8 cellular contexts compared by ENCODE assay signal in the genomic region with DNA sequence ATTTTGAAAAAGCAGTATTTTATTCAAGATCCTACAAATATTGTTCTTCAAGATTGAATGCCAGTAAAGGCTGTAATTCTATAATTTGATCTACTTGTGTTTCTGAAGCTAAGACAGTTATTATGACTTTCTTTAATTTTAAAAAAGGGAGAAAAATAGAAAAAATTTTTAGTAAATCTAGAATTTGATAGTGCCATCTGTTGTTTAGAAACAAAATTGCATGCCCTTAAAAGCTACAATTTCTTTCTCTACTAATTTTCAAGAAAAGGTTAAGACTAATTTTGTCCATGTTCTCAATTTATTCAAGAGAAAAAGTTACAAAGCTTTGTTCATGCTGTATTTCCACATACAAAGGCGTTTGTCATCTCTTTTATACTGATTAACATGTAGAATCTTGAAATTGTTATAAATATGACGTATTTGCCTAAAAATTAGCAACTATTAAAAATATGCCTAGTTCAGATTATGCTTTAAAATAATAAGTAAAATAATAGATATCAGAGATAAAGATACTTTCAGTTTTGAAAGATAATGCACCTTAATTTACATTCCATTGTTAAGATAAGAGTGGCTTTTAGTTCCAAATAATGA. TPM values are rescaled to one million over a fixed set of nuclear protein-coding genes. Genes with fewer than 3 reads are reported as not detected.
A peak's percentile ranks its signal among the peaks of the same experiment; 100 is the strongest.
DNase-seq lines count a peak whose midpoint lies in the region; ATAC-seq and TF ChIP-seq lines count a peak whose summit lies in the region.

No MANE protein-coding gene starts in this region.

- DNase-seq in COLO829 (ENCODE audit: low spot score) = peak; percentile 11
- DNase-seq in LoVo (ENCODE audit: low spot score) = peak; percentile 18
- DNase-seq in choroid plexus epithelial cell (ENCODE audit: low read depth) = peak; percentile 28
- DNase-seq in stimulated activated naive CD8-positive, alpha-beta T cell treated with anti-CD3 and anti-CD28 coated beads, Interleukin-15, amount 100 ng/mL, for 72 hours = no peak
- DNase-seq in NCI-H2196 treated with DMSO at 0.1 percent for 48 hours (lab: John Stamatoyannopoulos, UW; ENCODE audit: unreplicated experiment) = no peak
- no peak for DNase-seq in midbrain (lab: John Stamatoyannopoulos, UW)

- no peak overlapping the region for H2AFZ ChIP-seq in neural cell (ENCODE audit: low read depth, low read length)

- peaks cover 0 to 6% of the 10 kb centered on the region in 2 donors for H3K9me3 Mint-ChIP-seq in stimulated activated naive CD8-positive, alpha-beta T cell treated with anti-CD3 and anti-CD28 coated beads, Interleukin-15, amount 100 ng/mL, for 72 hours

- H3K4me2 ChIP-seq in neural cell (ENCODE audit: low read length) = no peak overlapping the region

- H3K9me2 ChIP-seq in neural cell (ENCODE audit: insufficient read depth, low read length) = no peaks in the 10 kb centered on the region

- TF ChIP-seq EP300 in neural cell (conservative IDR thresholded peaks at IDR 0.05; ENCODE audit: poor library complexity, severe bottlenecking) = no peak

- no peaks in the 10 kb centered on the region for H3K36me3 ChIP-seq in neural cell (ENCODE audit: insufficient read depth, low read length)

- H3K9me3 ChIP-seq in neural cell (ENCODE audit: low read length) = no peaks in the 10 kb centered on the region

- no peaks in the 10 kb centered on the region for H3F3A ChIP-seq in neural cell (ENCODE audit: insufficient read depth, low read length, poor library complexity, severe bottlenecking)

- H3K4me1 Mint-ChIP-seq in stimulated activated naive CD8-positive, alpha-beta T cell treated with anti-CD3 and anti-CD28 coated beads, Interleukin-15, amount 100 ng/mL, for 72 hours = no peaks in the 10 kb centered on the region

- no peak overlapping the region for H3K27ac ChIP-seq in neural cell (ENCODE audit: low read length)

- H3K27ac Mint-ChIP-seq in stimulated activated naive CD8-positive, alpha-beta T cell treated with anti-CD3 and anti-CD28 coated beads, Interleukin-15, amount 100 ng/mL, for 72 hours = no peak overlapping the region

- TF ChIP-seq CTCF in choroid plexus epithelial cell (conservative IDR thresholded peaks at IDR 0.05; ENCODE audit: low read depth, low read length) (peak; percentile 56), neural cell (IDR thresholded peaks at IDR 0.05; ENCODE audit: poor library complexity, severe bottlenecking) (peak; percentile 46)

- no peaks in the 10 kb centered on the region for H3K79me2 ChIP-seq in neural cell (replicated peaks; ENCODE audit: insufficient read depth, low read length)

- no peaks in the 10 kb centered on the region for H4K20me1 ChIP-seq in neural cell (ENCODE audit: insufficient read depth)

- H3K9ac ChIP-seq in neural cell (ENCODE audit: low read length) = no peak overlapping the region

- ATAC-seq in stimulated activated naive CD8-positive, alpha-beta T cell treated with anti-CD3 and anti-CD28 coated beads, Interleukin-15, amount 100 ng/mL, for 72 hours = no peak
- no peak for ATAC-seq in GM19463 (IDR thresholded peaks at IDR 0.05; ENCODE audit: unreplicated experiment)

- no peak overlapping the region for H3K4me3 Mint-ChIP-seq in stimulated activated naive CD8-positive, alpha-beta T cell treated with anti-CD3 and anti-CD28 coated beads, Interleukin-15, amount 100 ng/mL, for 72 hours

- TF ChIP-seq RAD21 in neural cell (conservative IDR thresholded peaks at IDR 0.05) = peak; percentile 36

- H3K27me3 ChIP-seq in neural cell (ENCODE audit: insufficient read depth, low read depth, low read length) = no peaks in the 10 kb centered on the region

- peaks cover 26% of the 10 kb centered on the region for H3K27me3 Mint-ChIP-seq in stimulated activated naive CD8-positive, alpha-beta T cell treated with anti-CD3 and anti-CD28 coated beads, Interleukin-15, amount 100 ng/mL, for 72 hours

- H3K4me3 ChIP-seq in choroid plexus epithelial cell (ENCODE audit: low read depth, low read length) (no peak overlapping the region), neural cell (ENCODE audit: low read length) (no peak overlapping the region)

TF ChIP-seq in neural cell, 6 proteins besides CTCF, POLR2A, EP300 and RAD21:
- TF ChIP-seq, protein P1, sequence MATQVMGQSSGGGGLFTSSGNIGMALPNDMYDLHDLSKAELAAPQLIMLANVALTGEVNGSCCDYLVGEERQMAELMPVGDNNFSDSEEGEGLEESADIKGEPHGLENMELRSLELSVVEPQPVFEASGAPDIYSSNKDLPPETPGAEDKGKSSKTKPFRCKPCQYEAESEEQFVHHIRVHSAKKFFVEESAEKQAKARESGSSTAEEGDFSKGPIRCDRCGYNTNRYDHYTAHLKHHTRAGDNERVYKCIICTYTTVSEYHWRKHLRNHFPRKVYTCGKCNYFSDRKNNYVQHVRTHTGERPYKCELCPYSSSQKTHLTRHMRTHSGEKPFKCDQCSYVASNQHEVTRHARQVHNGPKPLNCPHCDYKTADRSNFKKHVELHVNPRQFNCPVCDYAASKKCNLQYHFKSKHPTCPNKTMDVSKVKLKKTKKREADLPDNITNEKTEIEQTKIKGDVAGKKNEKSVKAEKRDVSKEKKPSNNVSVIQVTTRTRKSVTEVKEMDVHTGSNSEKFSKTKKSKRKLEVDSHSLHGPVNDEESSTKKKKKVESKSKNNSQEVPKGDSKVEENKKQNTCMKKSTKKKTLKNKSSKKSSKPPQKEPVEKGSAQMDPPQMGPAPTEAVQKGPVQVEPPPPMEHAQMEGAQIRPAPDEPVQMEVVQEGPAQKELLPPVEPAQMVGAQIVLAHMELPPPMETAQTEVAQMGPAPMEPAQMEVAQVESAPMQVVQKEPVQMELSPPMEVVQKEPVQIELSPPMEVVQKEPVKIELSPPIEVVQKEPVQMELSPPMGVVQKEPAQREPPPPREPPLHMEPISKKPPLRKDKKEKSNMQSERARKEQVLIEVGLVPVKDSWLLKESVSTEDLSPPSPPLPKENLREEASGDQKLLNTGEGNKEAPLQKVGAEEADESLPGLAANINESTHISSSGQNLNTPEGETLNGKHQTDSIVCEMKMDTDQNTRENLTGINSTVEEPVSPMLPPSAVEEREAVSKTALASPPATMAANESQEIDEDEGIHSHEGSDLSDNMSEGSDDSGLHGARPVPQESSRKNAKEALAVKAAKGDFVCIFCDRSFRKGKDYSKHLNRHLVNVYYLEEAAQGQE (IDR thresholded peaks at IDR 0.05; ENCODE audit: borderline replicate concordance) = no peak
- TF ChIP-seq TAF1 (IDR thresholded peaks at IDR 0.05; ENCODE audit: low read depth) (no peak), SMC3 (conservative IDR thresholded peaks at IDR 0.05; ENCODE audit: poor library complexity) (peak; percentile 56), MXI1 (conservative IDR thresholded peaks at IDR 0.05; ENCODE audit: poor library complexity, severe bottlenecking) (no peak), POLR2AphosphoS5 (IDR thresholded peaks at IDR 0.05) (no peak), EZH2 (IDR thresholded peaks at IDR 0.05; ENCODE audit: borderline replicate concordance, insufficient read depth, low read length, poor library complexity, severe bottlenecking) (no peak)

RNA-seq across cellular contexts. Expression of gene MMRN1, which starts 25.6 kb away (rescaled TPM):
- 2.2 and 7.0 TPM in 2 replicates for polyA plus RNA-seq in neural cell
- 5.8 and 7.3 TPM in 2 replicates for polyA minus RNA-seq in neural cell

RNA-seq across cellular contexts. Expression of gene SNCA, which starts 32.1 kb away (rescaled TPM):
- 66.1 and 70.5 TPM in 2 replicates for polyA plus RNA-seq in neural cell
- 57.7 and 61.4 TPM in 2 replicates for polyA minus RNA-seq in neural cell

Comparison
In these comparisons a context has a peak if more than half of its experiments do, and no peak if none do; other contexts are left out.
1. DNase-seq: peak in COLO829 (single experiment), LoVo (single experiment) and choroid plexus epithelial cell (single experiment); none in stimulated activated naive CD8-positive, alpha-beta T cell treated with anti-CD3 and anti-CD28 coated beads, Interleukin-15, amount 100 ng/mL, for 72 hours (0 of 2), NCI-H2196 treated with DMSO at 0.1 percent for 48 hours (single experiment) and midbrain (single experiment).